In genomic region chr19:41397086-41398041, GRCh38 we compare ENCODE assay signal across 1 cellular context.
TF ChIP-seq lines count a peak whose summit lies in the region.

BCKDHA (plus strand) TSS chr19:41397818; CDS start chr19:41397828, 10 bp downstream.
EXOSC5 (minus strand) TSS chr19:41397359; CDS start chr19:41397328, 31 bp downstream.

TF ChIP-seq in HepG2, 621 proteins besides CTCF, POLR2A, EP300 and RAD21 (continued from another document and continues in another):
- peak; percentile 71; the same call in 1 of the 2 replicates for TF ChIP-seq POGK (CRISPR knock-in tag; conservative IDR thresholded peaks at IDR 0.05)
- TF ChIP-seq ZNF781 (CRISPR knock-in tag; IDR thresholded peaks at IDR 0.05; ENCODE audit: borderline replicate concordance, not compliant biosample characterization): peak; percentile 71
- TF ChIP-seq ZSCAN25 (CRISPR knock-in tag; IDR thresholded peaks at IDR 0.05): peak; percentile 29; the same call in 1 of the 2 replicates
- TF ChIP-seq RFX5 (IDR thresholded peaks at IDR 0.05; ENCODE audit: low read depth, low read length): peak; percentile 24; the same call in 1 of the 2 replicates
- no peak for TF ChIP-seq KLF11 (CRISPR knock-in tag; IDR thresholded peaks at IDR 0.05)
- no peak for TF ChIP-seq MATR3 (CRISPR knock-in tag; IDR thresholded peaks at IDR 0.05)
- peak; percentile 67; the same call in 1 of the 2 replicates for TF ChIP-seq ZBTB14 (CRISPR knock-in tag; IDR thresholded peaks at IDR 0.05)
- TF ChIP-seq, protein P1, sequence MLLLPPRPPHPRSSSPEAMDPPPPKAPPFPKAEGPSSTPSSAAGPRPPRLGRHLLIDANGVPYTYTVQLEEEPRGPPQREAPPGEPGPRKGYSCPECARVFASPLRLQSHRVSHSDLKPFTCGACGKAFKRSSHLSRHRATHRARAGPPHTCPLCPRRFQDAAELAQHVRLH (CRISPR knock-in tag; IDR thresholded peaks at IDR 0.05; ENCODE audit: borderline replicate concordance, low read depth): peak; percentile 82; the same call in 1 of the 2 replicates
- peak; percentile 16; the same call in 1 of the 2 replicates for TF ChIP-seq NFKBIZ (CRISPR knock-in tag; IDR thresholded peaks at IDR 0.05)
- peak; percentile 83 for TF ChIP-seq ZNF232 (CRISPR knock-in tag; IDR thresholded peaks at IDR 0.05; ENCODE audit: borderline replicate concordance)
- peak; percentile 59 to 67; a peak in 2 of 4 replicates for TF ChIP-seq KLF16 (CRISPR knock-in tag; IDR thresholded peaks at IDR 0.05)
- peak; percentile 66; the same call in 1 of the 2 replicates for TF ChIP-seq ZNF317 (CRISPR knock-in tag; IDR thresholded peaks at IDR 0.05)
- TF ChIP-seq BORCS8-MEF2B (CRISPR knock-in tag; IDR thresholded peaks at IDR 0.05): peak; percentile 64
- TF ChIP-seq RFXANK (CRISPR knock-in tag; IDR thresholded peaks at IDR 0.05): no peak; the same call in 1 of the 2 replicates
- TF ChIP-seq GZF1 (CRISPR knock-in tag; IDR thresholded peaks at IDR 0.05): no peak
- TF ChIP-seq SOX6 (IDR thresholded peaks at IDR 0.05): no peak
- no peak for TF ChIP-seq SOX6 (CRISPR knock-in tag; IDR thresholded peaks at IDR 0.05)
- no peak for TF ChIP-seq ZNF530 (CRISPR knock-in tag; IDR thresholded peaks at IDR 0.05; ENCODE audit: low read depth)
- TF ChIP-seq DRAP1 (CRISPR knock-in tag; IDR thresholded peaks at IDR 0.05): peak; percentile 32; the same call in 1 of the 2 replicates
- peak; percentile 45 for TF ChIP-seq ZBTB38 (CRISPR knock-in tag; IDR thresholded peaks at IDR 0.05)
- TF ChIP-seq HNRNPH1 (optimal IDR thresholded peaks at IDR 0.05; ENCODE audit: low read depth, low read length): no peak
- TF ChIP-seq SMAD9 (CRISPR knock-in tag; IDR thresholded peaks at IDR 0.05): 0 out of 2 replicates have a peak, but pooled peaks have one; percentile 13
- TF ChIP-seq, protein P2, sequence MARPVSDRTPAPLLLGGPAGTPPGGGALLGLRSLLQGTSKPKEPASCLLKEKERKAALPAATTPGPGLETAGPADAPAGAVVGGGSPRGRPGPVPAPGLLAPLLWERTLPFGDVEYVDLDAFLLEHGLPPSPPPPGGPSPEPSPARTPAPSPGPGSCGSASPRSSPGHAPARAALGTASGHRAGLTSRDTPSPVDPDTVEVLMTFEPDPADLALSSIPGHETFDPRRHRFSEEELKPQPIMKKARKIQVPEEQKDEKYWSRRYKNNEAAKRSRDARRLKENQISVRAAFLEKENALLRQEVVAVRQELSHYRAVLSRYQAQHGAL (CRISPR knock-in tag; IDR thresholded peaks at IDR 0.05; ENCODE audit: not compliant biosample characterization): peak; percentile 87
- peak; percentile 95 for TF ChIP-seq KDM5A (IDR thresholded peaks at IDR 0.05; ENCODE audit: borderline replicate concordance, low read length)
- no peak for TF ChIP-seq RFX3 (CRISPR knock-in tag; IDR thresholded peaks at IDR 0.05)
- TF ChIP-seq ZMYM2 (CRISPR knock-in tag; IDR thresholded peaks at IDR 0.05): no peak
- TF ChIP-seq, protein P3, sequence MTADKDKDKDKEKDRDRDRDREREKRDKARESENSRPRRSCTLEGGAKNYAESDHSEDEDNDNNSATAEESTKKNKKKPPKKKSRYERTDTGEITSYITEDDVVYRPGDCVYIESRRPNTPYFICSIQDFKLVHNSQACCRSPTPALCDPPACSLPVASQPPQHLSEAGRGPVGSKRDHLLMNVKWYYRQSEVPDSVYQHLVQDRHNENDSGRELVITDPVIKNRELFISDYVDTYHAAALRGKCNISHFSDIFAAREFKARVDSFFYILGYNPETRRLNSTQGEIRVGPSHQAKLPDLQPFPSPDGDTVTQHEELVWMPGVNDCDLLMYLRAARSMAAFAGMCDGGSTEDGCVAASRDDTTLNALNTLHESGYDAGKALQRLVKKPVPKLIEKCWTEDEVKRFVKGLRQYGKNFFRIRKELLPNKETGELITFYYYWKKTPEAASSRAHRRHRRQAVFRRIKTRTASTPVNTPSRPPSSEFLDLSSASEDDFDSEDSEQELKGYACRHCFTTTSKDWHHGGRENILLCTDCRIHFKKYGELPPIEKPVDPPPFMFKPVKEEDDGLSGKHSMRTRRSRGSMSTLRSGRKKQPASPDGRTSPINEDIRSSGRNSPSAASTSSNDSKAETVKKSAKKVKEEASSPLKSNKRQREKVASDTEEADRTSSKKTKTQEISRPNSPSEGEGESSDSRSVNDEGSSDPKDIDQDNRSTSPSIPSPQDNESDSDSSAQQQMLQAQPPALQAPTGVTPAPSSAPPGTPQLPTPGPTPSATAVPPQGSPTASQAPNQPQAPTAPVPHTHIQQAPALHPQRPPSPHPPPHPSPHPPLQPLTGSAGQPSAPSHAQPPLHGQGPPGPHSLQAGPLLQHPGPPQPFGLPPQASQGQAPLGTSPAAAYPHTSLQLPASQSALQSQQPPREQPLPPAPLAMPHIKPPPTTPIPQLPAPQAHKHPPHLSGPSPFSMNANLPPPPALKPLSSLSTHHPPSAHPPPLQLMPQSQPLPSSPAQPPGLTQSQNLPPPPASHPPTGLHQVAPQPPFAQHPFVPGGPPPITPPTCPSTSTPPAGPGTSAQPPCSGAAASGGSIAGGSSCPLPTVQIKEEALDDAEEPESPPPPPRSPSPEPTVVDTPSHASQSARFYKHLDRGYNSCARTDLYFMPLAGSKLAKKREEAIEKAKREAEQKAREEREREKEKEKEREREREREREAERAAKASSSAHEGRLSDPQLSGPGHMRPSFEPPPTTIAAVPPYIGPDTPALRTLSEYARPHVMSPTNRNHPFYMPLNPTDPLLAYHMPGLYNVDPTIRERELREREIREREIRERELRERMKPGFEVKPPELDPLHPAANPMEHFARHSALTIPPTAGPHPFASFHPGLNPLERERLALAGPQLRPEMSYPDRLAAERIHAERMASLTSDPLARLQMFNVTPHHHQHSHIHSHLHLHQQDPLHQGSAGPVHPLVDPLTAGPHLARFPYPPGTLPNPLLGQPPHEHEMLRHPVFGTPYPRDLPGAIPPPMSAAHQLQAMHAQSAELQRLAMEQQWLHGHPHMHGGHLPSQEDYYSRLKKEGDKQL (CRISPR knock-in tag; IDR thresholded peaks at IDR 0.05; ENCODE audit: low read depth): 0 out of 2 replicates have a peak, but pooled peaks have one; percentile 6
- no peak for TF ChIP-seq RARG (CRISPR knock-in tag; IDR thresholded peaks at IDR 0.05; ENCODE audit: low read depth)
- no peak for TF ChIP-seq SKIL (CRISPR knock-in tag; IDR thresholded peaks at IDR 0.05; ENCODE audit: borderline replicate concordance)
- TF ChIP-seq SOX5 (CRISPR knock-in tag; IDR thresholded peaks at IDR 0.05; ENCODE audit: borderline replicate concordance): peak; percentile 21
- TF ChIP-seq ZNF253 (CRISPR knock-in tag; IDR thresholded peaks at IDR 0.05; ENCODE audit: borderline replicate concordance): no peak
- TF ChIP-seq TFDP2 (CRISPR knock-in tag; IDR thresholded peaks at IDR 0.05): peak; percentile 94
- TF ChIP-seq REST (IDR thresholded peaks at IDR 0.05; ENCODE audit: borderline replicate concordance in 1 of 2, low read depth in 1 of 2, low read length in 2 of 2): no peak; a peak in 1 of 4 replicates
- no peak for TF ChIP-seq SKI (IDR thresholded peaks at IDR 0.05; ENCODE audit: partially characterized antibody)
- TF ChIP-seq, protein P4, sequence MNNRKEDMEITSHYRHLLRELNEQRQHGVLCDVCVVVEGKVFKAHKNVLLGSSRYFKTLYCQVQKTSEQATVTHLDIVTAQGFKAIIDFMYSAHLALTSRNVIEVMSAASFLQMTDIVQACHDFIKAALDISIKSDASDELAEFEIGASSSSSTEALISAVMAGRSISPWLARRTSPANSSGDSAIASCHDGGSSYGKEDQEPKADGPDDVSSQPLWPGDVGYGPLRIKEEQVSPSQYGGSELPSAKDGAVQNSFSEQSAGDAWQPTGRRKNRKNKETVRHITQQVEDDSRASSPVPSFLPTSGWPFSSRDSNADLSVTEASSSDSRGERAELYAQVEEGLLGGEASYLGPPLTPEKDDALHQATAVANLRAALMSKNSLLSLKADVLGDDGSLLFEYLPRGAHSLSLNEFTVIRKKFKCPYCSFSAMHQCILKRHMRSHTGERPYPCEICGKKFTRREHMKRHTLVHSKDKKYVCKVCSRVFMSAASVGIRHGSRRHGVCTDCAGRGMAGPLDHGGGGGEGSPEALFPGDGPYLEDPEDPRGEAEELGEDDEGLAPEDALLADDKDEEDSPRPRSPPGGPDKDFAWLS (CRISPR knock-in tag; IDR thresholded peaks at IDR 0.05; ENCODE audit: borderline replicate concordance): no peak
- no peak for TF ChIP-seq ZNF562 (CRISPR knock-in tag; IDR thresholded peaks at IDR 0.05; ENCODE audit: borderline replicate concordance)
